9 cellular contexts compared by ENCODE assay signal in genomic region chr14:104826858-104827172, GRCh38. TPM values are rescaled to one million over a fixed set of nuclear protein-coding genes. Genes with fewer than 3 reads are reported as not detected.
DNase-seq lines count a peak whose midpoint lies in the region; ATAC-seq, FAIRE-seq and TF ChIP-seq lines count a peak whose summit lies in the region.
"Had no signal": no experiment of that assay in that cellular context is flagged by ENCODE, and none has a peak within 500 bp of the region (broad histone marks: within the 10 kb centered on the region; RNA-seq: fewer than 3 reads in every experiment).

No MANE protein-coding gene starts in this region.

- peak; percentile 11 for DNase-seq in NCI-H2227 treated with DMSO at 0.1 percent for 48 hours (lab: John Stamatoyannopoulos, UW)
- DNase-seq in NCI-H2227 (lab: John Stamatoyannopoulos, UW; ENCODE audit: unreplicated experiment): no peak
- DNase-seq in adipocyte (ENCODE audit: low read depth): no peak
- DNase-seq in immature natural killer cell: no peak
- no peak for DNase-seq in stimulated activated naive CD8-positive, alpha-beta T cell treated with anti-CD3 and anti-CD28 coated beads, Interleukin-15, amount 100 ng/mL, for 72 hours
- no peak for DNase-seq in GM12891 (ENCODE audit: insufficient read length, low spot score)
- no peak for DNase-seq in D721Med (ENCODE audit: insufficient read length, low spot score)

- no peaks in the 10 kb centered on the region for H3K9me3 ChIP-seq in adipocyte (ENCODE audit: control insufficient read depth, low read length)

- no peak for TF ChIP-seq CTCF in D721Med (IDR thresholded peaks at IDR 0.05; ENCODE audit: insufficient read depth, missing control alignments)

- H3K36me3 Mint-ChIP-seq in immature natural killer cell: peaks cover 0 to 3% (median 0%) of the 10 kb centered on the region in 3 donors

- H3K36me3 ChIP-seq in adipocyte (ENCODE audit: control insufficient read depth, insufficient read depth, low read length, severe bottlenecking): no peaks in the 10 kb centered on the region

- ATAC-seq in stimulated activated naive CD8-positive, alpha-beta T cell treated with anti-CD3 and anti-CD28 coated beads, Interleukin-15, amount 100 ng/mL, for 72 hours: no peak
- no peak for ATAC-seq in HG03378 (IDR thresholded peaks at IDR 0.05; ENCODE audit: unreplicated experiment)

- peaks cover 14% of the 10 kb centered on the region for H3K4me1 ChIP-seq in adipocyte (ENCODE audit: control insufficient read depth, insufficient read depth, low read length)

- H3K4me1 Mint-ChIP-seq in immature natural killer cell: peaks cover 23 to 25% of the 10 kb centered on the region in 2 donors
- H3K4me1 Mint-ChIP-seq in stimulated activated naive CD8-positive, alpha-beta T cell treated with anti-CD3 and anti-CD28 coated beads, Interleukin-15, amount 100 ng/mL, for 72 hours: peaks cover 25% of the 10 kb centered on the region

- no peak overlapping the region for H3K27ac Mint-ChIP-seq in immature natural killer cell
- peak overlapping the region in 1 of 2 donors; percentile 55 for H3K27ac Mint-ChIP-seq in stimulated activated naive CD8-positive, alpha-beta T cell treated with anti-CD3 and anti-CD28 coated beads, Interleukin-15, amount 100 ng/mL, for 72 hours

- FAIRE-seq in GM12891 (lab: Jason Lieb, UNC) (no peak), D721Med (lab: Jason Lieb, UNC) (no peak)
- FAIRE-seq: A204.1 had no signal

- peak overlapping the region; percentile 66 for H3K9ac ChIP-seq in adipocyte (ENCODE audit: low read length)

- H3K9me3 Mint-ChIP-seq in immature natural killer cell: no peaks in the 10 kb centered on the region
- H3K9me3 Mint-ChIP-seq in stimulated activated naive CD8-positive, alpha-beta T cell treated with anti-CD3 and anti-CD28 coated beads, Interleukin-15, amount 100 ng/mL, for 72 hours: peaks cover 11 to 14% of the 10 kb centered on the region in 2 donors

- peak overlapping the region; percentile 75 to 84 (median 78) for H3K4me3 Mint-ChIP-seq in immature natural killer cell
- H3K4me3 Mint-ChIP-seq in stimulated activated naive CD8-positive, alpha-beta T cell treated with anti-CD3 and anti-CD28 coated beads, Interleukin-15, amount 100 ng/mL, for 72 hours: peak overlapping the region; percentile 76 to 90

- peak overlapping the region; percentile 71 for H3K4me3 ChIP-seq in adipocyte (ENCODE audit: low read length)

- H3K27me3 Mint-ChIP-seq in immature natural killer cell (ENCODE audit: low read depth in 3 of 3): peaks cover 10 to 12% (median 11%) of the 10 kb centered on the region in 3 donors
- peaks cover 27% of the 10 kb centered on the region for H3K27me3 Mint-ChIP-seq in stimulated activated naive CD8-positive, alpha-beta T cell treated with anti-CD3 and anti-CD28 coated beads, Interleukin-15, amount 100 ng/mL, for 72 hours

- peaks cover 6% of the 10 kb centered on the region for H3K27me3 ChIP-seq in adipocyte (replicated peaks; ENCODE audit: control insufficient read depth, insufficient read depth, low read length)

- TF ChIP-seq POLR2A in GM12891 (IDR thresholded peaks at IDR 0.05; ENCODE audit: low read depth, low read length): no peak

TF ChIP-seq in GM12891, 5 proteins besides CTCF, POLR2A, EP300 and RAD21:
- TF ChIP-seq PAX5 (IDR thresholded peaks at IDR 0.05; ENCODE audit: insufficient read depth, low read length, severe bottlenecking): no peak
- no peak for TF ChIP-seq SPI1 (IDR thresholded peaks at IDR 0.05; ENCODE audit: low read depth, low read length)
- TF ChIP-seq POLR2AphosphoS5 (IDR thresholded peaks at IDR 0.05; ENCODE audit: low read depth, low read length): no peak
- TF ChIP-seq POU2F2 (IDR thresholded peaks at IDR 0.05; ENCODE audit: low read depth, low read length): no peak
- TF ChIP-seq TAF1 (IDR thresholded peaks at IDR 0.05; ENCODE audit: low read depth, low read length): no peak

RNA-seq across cellular contexts. Expression of gene ZBTB42, which starts 25.9 kb away (rescaled TPM):
- polyA plus RNA-seq in immature natural killer cell: 1 to 10 TPM in 2 of 3 donors, under 1 TPM in 1; 0.25 to 2.4 (median 2.0) TPM
- polyA plus RNA-seq in GM12891 (2012; ENCODE audit: low read depth, missing spikeins): 0.13 TPM

RNA-seq across cellular contexts. Expression of gene AKT1, which starts 31.3 kb away (rescaled TPM):
- 10 to 100 TPM; 14.8 to 23.3 (median 21.3) TPM for polyA plus RNA-seq in immature natural killer cell
- polyA plus RNA-seq in GM12891 (2012; ENCODE audit: low read depth, missing spikeins): 47.1 TPM

RNA-seq across cellular contexts. Expression of gene CEP170B, which starts 38.3 kb away (rescaled TPM):
- not detected for polyA plus RNA-seq in immature natural killer cell
- polyA plus RNA-seq in GM12891 (2012; ENCODE audit: low read depth, missing spikeins): 0.06 TPM
